Comparison of ENCODE assay signal across 8 cellular contexts in genomic region chr5:43396762-43397304, GRCh38. TPM values are rescaled to one million over a fixed set of nuclear protein-coding genes. Genes with fewer than 3 reads are reported as not detected.
DNase-seq lines count a peak whose midpoint lies in the region; ATAC-seq lines count a peak whose summit lies in the region.

No MANE protein-coding gene starts in this region.

- H3K9me3 Mint-ChIP-seq in T-helper 2 cell treated with Interferon-gamma antibody and Interleukin-4, amounts not matched to agents 5 μg/mL and 100 μg/mL, for 36 hours = peaks cover 8% of the 10 kb centered on the region

- peak overlapping the region; percentile 96 for H3K27ac Mint-ChIP-seq in T-helper 2 cell treated with Interferon-gamma antibody and Interleukin-4, amounts not matched to agents 5 μg/mL and 100 μg/mL, for 36 hours

- DNase-seq in NCI-H2029 treated with DMSO at 0.1 percent for 48 hours (lab: John Stamatoyannopoulos, UW) = peak; percentile 14
- no peak for DNase-seq in NCI-H2029 (lab: John Stamatoyannopoulos, UW)
- DNase-seq in T-helper 2 cell treated with Interferon-gamma antibody and Interleukin-4, amounts not matched to agents 5 μg/mL and 100 μg/mL, for 36 hours (ENCODE audit: low spot score) = peak; percentile 66
- DNase-seq in astrocyte of the hippocampus (ENCODE audit: low read depth, low spot score) = peak; percentile 41
- peak; percentile 20 for DNase-seq in kidney glomerular epithelial cell (lab: John Stamatoyannopoulos, UW)
- peak; percentile 24 to 55 (median 43) for DNase-seq in stimulated activated CD4-positive, alpha-beta T cell treated with anti-CD3 and anti-CD28 coated beads, TNF-alpha, amount 100 ng/mL, for 48 hours (ENCODE audit: low read depth in 3 of 3)
- no peak for DNase-seq in G401 (ENCODE audit: low spot score)

- in situ Hi-C loops in G401 (cut with HindIII; ENCODE audit: low sequenced_read_pairs) = no loop called here

- peaks cover 22% of the 10 kb centered on the region for H3K36me3 Mint-ChIP-seq in T-helper 2 cell treated with Interferon-gamma antibody and Interleukin-4, amounts not matched to agents 5 μg/mL and 100 μg/mL, for 36 hours (ENCODE audit: low read depth)

- H3K27me3 Mint-ChIP-seq in T-helper 2 cell treated with Interferon-gamma antibody and Interleukin-4, amounts not matched to agents 5 μg/mL and 100 μg/mL, for 36 hours (ENCODE audit: low read depth) = no peaks in the 10 kb centered on the region

- peak overlapping the region; percentile 94 for H3K4me3 Mint-ChIP-seq in T-helper 2 cell treated with Interferon-gamma antibody and Interleukin-4, amounts not matched to agents 5 μg/mL and 100 μg/mL, for 36 hours

- H3K4me1 Mint-ChIP-seq in T-helper 2 cell treated with Interferon-gamma antibody and Interleukin-4, amounts not matched to agents 5 μg/mL and 100 μg/mL, for 36 hours (ENCODE audit: low read depth) = peaks cover 22% of the 10 kb centered on the region

- peak; percentile 97 for ATAC-seq in HG03097 (IDR thresholded peaks at IDR 0.05; ENCODE audit: low FRiP score, unreplicated experiment)

RNA-seq across cellular contexts. Expression of gene CCL28, which starts 15.4 kb away (rescaled TPM):
- total RNA-seq in G401 (2014; rRNA removed; shearing (Covaris generic)) = not detected in 2 replicates

Comparison
In these comparisons a context has a peak if more than half of its experiments do, and no peak if none do; other contexts are left out.
1. DNase-seq: peak in NCI-H2029 treated with DMSO at 0.1 percent for 48 hours (single experiment), T-helper 2 cell treated with Interferon-gamma antibody and Interleukin-4, amounts not matched to agents 5 μg/mL and 100 μg/mL, for 36 hours (single experiment), astrocyte of the hippocampus (single experiment), kidney glomerular epithelial cell (single experiment) and stimulated activated CD4-positive, alpha-beta T cell treated with anti-CD3 and anti-CD28 coated beads, TNF-alpha, amount 100 ng/mL, for 48 hours (3 of 3); none in NCI-H2029 (single experiment) and G401 (single experiment).